ENCODE assay signal across 1 cellular context in genomic region chr2:101003278-101003775, GRCh38.
TF ChIP-seq lines count a peak whose summit lies in the region.

No MANE protein-coding gene starts in this region.

TF ChIP-seq in HepG2, 621 proteins besides CTCF, POLR2A, EP300 and RAD21 (continued from another document and continues in another):
- TF ChIP-seq RERE (CRISPR knock-in tag; IDR thresholded peaks at IDR 0.05; ENCODE audit: low read depth) (no peak), ZNF510 (CRISPR knock-in tag; IDR thresholded peaks at IDR 0.05; ENCODE audit: low read depth) (no peak), ZNF367 (CRISPR knock-in tag; IDR thresholded peaks at IDR 0.05; ENCODE audit: borderline replicate concordance) (no peak), IKZF5 (CRISPR knock-in tag; IDR thresholded peaks at IDR 0.05) (no peak), RFX3 (CRISPR knock-in tag; IDR thresholded peaks at IDR 0.05) (0 out of 2 replicates have a peak, but pooled peaks have one; percentile 14), NR2F2 (IDR thresholded peaks at IDR 0.05; ENCODE audit: borderline replicate concordance, low read depth) (peak; percentile 41; the same call in 1 of the 2 replicates), HES4 (CRISPR knock-in tag; IDR thresholded peaks at IDR 0.05; ENCODE audit: borderline replicate concordance) (no peak), ZBTB44 (CRISPR knock-in tag; IDR thresholded peaks at IDR 0.05) (no peak), THAP8 (CRISPR knock-in tag; IDR thresholded peaks at IDR 0.05; ENCODE audit: borderline replicate concordance) (no peak), U2AF2 (IDR thresholded peaks at IDR 0.05; ENCODE audit: low read depth, low read length) (no peak), POGK (CRISPR knock-in tag; conservative IDR thresholded peaks at IDR 0.05) (no peak), DZIP1 (CRISPR knock-in tag; IDR thresholded peaks at IDR 0.05) (no peak), ZNF230 (CRISPR knock-in tag; IDR thresholded peaks at IDR 0.05) (no peak), KAT2B (IDR thresholded peaks at IDR 0.05; ENCODE audit: borderline replicate concordance, low read depth, low read length) (no peak), ZNF460 (CRISPR knock-in tag; IDR thresholded peaks at IDR 0.05; ENCODE audit: borderline replicate concordance) (peak; percentile 97), TOPORS (CRISPR knock-in tag; IDR thresholded peaks at IDR 0.05) (0 out of 2 replicates have a peak, but pooled peaks have one; percentile 2), ZFP62 (CRISPR knock-in tag; IDR thresholded peaks at IDR 0.05) (no peak), ZNF816 (CRISPR knock-in tag; IDR thresholded peaks at IDR 0.05; ENCODE audit: borderline replicate concordance) (0 out of 2 replicates have a peak, but pooled peaks have one; percentile 35), ZNF678 (CRISPR knock-in tag; IDR thresholded peaks at IDR 0.05) (peak; percentile 63; the same call in 1 of the 2 replicates), KLF6 (CRISPR knock-in tag; IDR thresholded peaks at IDR 0.05) (no peak), ISL2 (CRISPR knock-in tag; IDR thresholded peaks at IDR 0.05) (no peak), MTERF4 (CRISPR knock-in tag; IDR thresholded peaks at IDR 0.05) (no peak; the same call in 1 of the 2 replicates), ZBTB21 (CRISPR knock-in tag; IDR thresholded peaks at IDR 0.05) (0 out of 2 replicates have a peak, but pooled peaks have one; percentile 21), ZFP91 (CRISPR knock-in tag; IDR thresholded peaks at IDR 0.05; ENCODE audit: borderline replicate concordance) (no peak), ZNF33B (CRISPR knock-in tag; IDR thresholded peaks at IDR 0.05) (0 out of 2 replicates have a peak, but pooled peaks have one; percentile 62), NFATC3 (CRISPR knock-in tag; IDR thresholded peaks at IDR 0.05) (no peak), NFIC (IDR thresholded peaks at IDR 0.05; ENCODE audit: low read length) (peak; percentile 30; the same call in 1 of the 2 replicates), HNF1A (IDR thresholded peaks at IDR 0.05; ENCODE audit: low read depth) (no peak), HNF1A (CRISPR knock-in tag; IDR thresholded peaks at IDR 0.05; ENCODE audit: borderline replicate concordance) (no peak), SCMH1 (CRISPR knock-in tag; IDR thresholded peaks at IDR 0.05; ENCODE audit: borderline replicate concordance) (no peak), ARNTL (CRISPR knock-in tag; IDR thresholded peaks at IDR 0.05) (no peak), ELF1 (CRISPR knock-in tag; IDR thresholded peaks at IDR 0.05) (0 out of 2 replicates have a peak, but pooled peaks have one; percentile 7), XRCC5 (optimal IDR thresholded peaks at IDR 0.05; ENCODE audit: low read length) (peak; percentile 25), WIZ (CRISPR knock-in tag; IDR thresholded peaks at IDR 0.05) (no peak), ZNF207 (IDR thresholded peaks at IDR 0.05; ENCODE audit: borderline replicate concordance) (no peak), ATM (IDR thresholded peaks at IDR 0.05; ENCODE audit: borderline replicate concordance) (no peak), ZNF354B (CRISPR knock-in tag; IDR thresholded peaks at IDR 0.05) (no peak), ZNF17 (CRISPR knock-in tag; IDR thresholded peaks at IDR 0.05) (no peak), BORCS8-MEF2B (CRISPR knock-in tag; IDR thresholded peaks at IDR 0.05) (0 out of 2 replicates have a peak, but pooled peaks have one; percentile 36), ZFP36 (IDR thresholded peaks at IDR 0.05; ENCODE audit: borderline replicate concordance, low read depth, low read length, partially characterized antibody) (no peak), ZFX (CRISPR knock-in tag; IDR thresholded peaks at IDR 0.05; ENCODE audit: low read depth) (no peak), GATAD1 (CRISPR knock-in tag; IDR thresholded peaks at IDR 0.05) (0 out of 2 replicates have a peak, but pooled peaks have one; percentile 21), HNRNPL (IDR thresholded peaks at IDR 0.05; ENCODE audit: low read depth, low read length) (no peak), PHF21A (CRISPR knock-in tag; IDR thresholded peaks at IDR 0.05) (no peak)
